In the genomic region with DNA sequence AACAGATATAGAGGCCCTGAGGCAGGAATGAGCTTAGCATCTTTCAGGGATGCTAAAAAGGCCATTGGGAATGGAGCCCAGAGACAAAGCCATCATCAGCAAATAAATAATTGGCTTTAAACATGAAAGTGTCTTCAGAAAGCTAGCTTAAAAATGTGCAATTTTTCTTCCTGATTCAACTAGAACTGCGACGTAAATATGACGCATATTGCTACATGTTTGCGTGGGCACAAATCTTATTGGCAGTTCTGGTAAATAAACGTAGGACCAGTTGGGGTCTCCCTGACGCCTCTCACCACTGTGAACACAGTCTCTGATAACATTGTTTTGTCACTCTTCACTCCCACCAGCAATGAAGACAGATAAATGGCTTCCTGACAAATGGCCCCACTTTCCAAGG, we compare ENCODE assay signal across 26 cellular contexts.
"Had no signal": no experiment of that assay in that cellular context is flagged by ENCODE, and none has a peak within 500 bp of the region (broad histone marks: within the 10 kb centered on the region; RNA-seq: fewer than 3 reads in every experiment).

No MANE protein-coding gene starts in this region.

- H3K9me3 ChIP-seq: Peyer's patch, SK-N-SH had no signal

- H3K9me2 ChIP-seq: SK-N-SH had no signal

- H3K36me3 ChIP-seq: Peyer's patch, SJCRH30 had no signal

- H3K4me2 ChIP-seq: SK-N-SH had no signal

- H3K27ac ChIP-seq: Peyer's patch, RWPE1, SJCRH30 had no signal

- H3K9me3 Mint-ChIP-seq: activated naive CD8-positive, alpha-beta T cell treated with anti-CD3 and anti-CD28 coated beads, Interleukin-2, amount 50 U/mL, for 24 hours; activated T-cell treated with anti-CD3 and anti-CD28 coated beads, Interleukin-2, amount 50 U/mL, for 4 hours; brain; T-helper 1 cell treated with Interleukin-12 subunit alpha and Interleukin-12 subunit beta and Interleukin-4 antibody, amounts not matched to agents 30 μg/mL and 1 μg/mL, for 36 hours had no signal

- FAIRE-seq: astrocyte had no signal

- H3K9ac ChIP-seq: SK-N-SH had no signal

- H3K27ac Mint-ChIP-seq: activated naive CD4-positive, alpha-beta T cell treated with anti-CD3 and anti-CD28 coated beads, Interleukin-2, amount 50 U/mL, for 72 hours; activated naive CD8-positive, alpha-beta T cell treated with anti-CD3 and anti-CD28 coated beads, Interleukin-2, amount 50 U/mL, for 24 hours; brain; T-helper 1 cell treated with Interleukin-12 subunit alpha and Interleukin-12 subunit beta and Interleukin-4 antibody, amounts not matched to agents 30 μg/mL and 1 μg/mL, for 36 hours; WTC11 had no signal

- H3K27me3 ChIP-seq: Peyer's patch, SJCRH30 had no signal

- H3K4me3 ChIP-seq: Peyer's patch, SJCRH30 had no signal

- ATAC-seq: activated naive CD4-positive, alpha-beta T cell treated with anti-CD3 and anti-CD28 coated beads, Interleukin-2, amount 50 U/mL, for 72 hours; activated naive CD8-positive, alpha-beta T cell treated with anti-CD3 and anti-CD28 coated beads, Interleukin-2, amount 50 U/mL, for 24 hours; activated T-cell treated with anti-CD3 and anti-CD28 coated beads, Interleukin-2, amount 50 U/mL, for 4 hours; WTC11 had no signal

- H3K4me3 Mint-ChIP-seq: activated naive CD8-positive, alpha-beta T cell treated with anti-CD3 and anti-CD28 coated beads, Interleukin-2, amount 50 U/mL, for 24 hours; activated T-cell treated with anti-CD3 and anti-CD28 coated beads, Interleukin-2, amount 50 U/mL, for 4 hours; brain; T-helper 1 cell treated with Interleukin-12 subunit alpha and Interleukin-12 subunit beta and Interleukin-4 antibody, amounts not matched to agents 30 μg/mL and 1 μg/mL, for 36 hours; WTC11 had no signal

- H3K36me3 Mint-ChIP-seq: activated naive CD4-positive, alpha-beta T cell treated with anti-CD3 and anti-CD28 coated beads, Interleukin-2, amount 50 U/mL, for 72 hours; brain; WTC11 had no signal

- H3K4me1 ChIP-seq: Peyer's patch, SJCRH30 had no signal

- DNase-seq: activated CD4-positive, alpha-beta T cell treated with anti-CD3 and anti-CD28 coated beads for 48 hours; activated CD4-positive, alpha-beta T cell treated with anti-CD3 and anti-CD28 coated beads, Interleukin-2, amount 50 U/mL, for 48 hours; activated CD4-positive, CD25-positive, alpha-beta regulatory T cell treated with anti-CD3 and anti-CD28 coated beads, Interleukin-2, amount 50 U/mL, for 72 hours; activated CD8-positive, alpha-beta memory T cell treated with anti-CD3 and anti-CD28 coated beads for 24 hours; activated effector memory CD4-positive, alpha-beta T cell treated with anti-CD3 and anti-CD28 coated beads, Interleukin-2, amount 50 U/mL, for 16 hours; activated naive CD4-positive, alpha-beta T cell treated with Interleukin-2 at 50 U/mL for 16 hours; activated naive CD8-positive, alpha-beta T cell treated with anti-CD3 and anti-CD28 coated beads, Interleukin-2, amount 50 U/mL, for 24 hours; activated T-cell treated with anti-CD3 and anti-CD28 coated beads, Interleukin-2, amount 50 U/mL, for 4 hours; amygdala; KG1; NCI-H1048; NCI-H1930; NCI-H2107; NCI-H345; NCI-H524; Peyer's patch; Right ventricle myocardium superior; SJCRH30; SK-N-SH; SW 1271 had no signal

- H3K4me1 Mint-ChIP-seq: activated naive CD8-positive, alpha-beta T cell treated with anti-CD3 and anti-CD28 coated beads, Interleukin-2, amount 50 U/mL, for 24 hours; brain had no signal
